Comparison of ENCODE assay signal across 21 cellular contexts in the genomic region with DNA sequence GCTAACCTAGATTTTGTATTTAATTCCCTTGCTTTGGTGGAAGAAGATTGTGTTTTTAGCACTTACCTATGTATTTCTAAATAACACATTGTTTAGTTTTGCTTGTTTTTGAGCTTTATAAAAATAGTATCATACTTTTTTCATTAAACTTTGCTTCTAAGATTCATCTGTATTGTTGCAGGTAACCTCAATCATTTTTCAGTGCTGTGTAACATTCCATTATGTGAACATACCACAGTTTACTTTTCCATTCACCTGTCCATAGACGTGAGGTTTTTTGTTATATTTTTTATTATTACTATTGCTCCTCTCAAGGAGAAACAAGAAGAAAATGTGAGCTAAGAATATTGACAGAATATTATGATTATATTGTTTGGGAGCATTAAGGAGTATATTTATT.
"Had no signal": no experiment of that assay in that cellular context is flagged by ENCODE, and none has a peak within 500 bp of the region (broad histone marks: within the 10 kb centered on the region; RNA-seq: fewer than 3 reads in every experiment).

No MANE protein-coding gene starts in this region.

- DNase-seq: natural killer cell; occipital lobe; ovary; posterior cingulate gyrus; psoas muscle; right cardiac atrium; right lobe of liver; sigmoid colon; small intestine; stimulated activated CD4-positive, alpha-beta T cell treated with anti-CD3 and anti-CD28 coated beads, Interleukin-15, amount 100 ng/mL, for 24 hours; stimulated activated CD4-positive, alpha-beta T cell treated with anti-CD3 and anti-CD28 coated beads, Interleukin-2, amount 100 ng/mL, for 24 hours; stimulated activated CD4-positive, alpha-beta T cell treated with anti-CD3 and anti-CD28 coated beads, Interleukin-2, amount 100 ng/mL, for 48 hours; stimulated activated CD4-positive, alpha-beta T cell treated with anti-CD3 and anti-CD28 coated beads, Interleukin-4, amount 100 ng/mL, for 24 hours; stimulated activated naive B cell treated with anti-CD40 and anti-IgM and Interleukin-4, amounts not matched to agents 10 μg/mL and 1 μg/mL and 100 μg/mL, for 72 hours; stimulated activated naive CD4-positive, alpha-beta T cell treated with Interleukin-2 at 50 U/mL for 16 hours; stomach; thyroid gland; trophoblast cell; upper lobe of left lung; uterus had no signal

- FAIRE-seq: small intestine had no signal

- ATAC-seq: natural killer cell; psoas muscle; right cardiac atrium; right lobe of liver; stimulated activated effector memory CD8-positive, alpha-beta T cell treated with anti-CD3 and anti-CD28 coated beads, Interleukin-12 subunit alpha, Interleukin-12 subunit beta, amount 100 ng/mL, for 72 hours; stimulated activated naive B cell treated with anti-CD40 and anti-IgM and Interleukin-4, amounts not matched to agents 10 μg/mL and 1 μg/mL and 100 μg/mL, for 72 hours had no signal
